Comparison of ENCODE assay signal across 1 cellular context in genomic region chr17:28861393-28862203, GRCh38.
TF ChIP-seq lines count a peak whose summit lies in the region.

No MANE protein-coding gene starts in this region.

TF ChIP-seq in K562, 482 proteins besides CTCF, POLR2A, EP300 and RAD21 (continued from another document and continues in another):
- no peak for TF ChIP-seq MAX (CRISPR knock-in tag; IDR thresholded peaks at IDR 0.05)
- TF ChIP-seq RCOR1 (IDR thresholded peaks at IDR 0.05; ENCODE audit: borderline replicate concordance in 1 of 2, low read depth in 2 of 2, low read length in 2 of 2) = no peak; a peak in 1 of 4 replicates
- TF ChIP-seq HES1 (IDR thresholded peaks at IDR 0.05; ENCODE audit: low read depth) = 0 out of 2 replicates have a peak, but pooled peaks have one; percentile 23
- peak; percentile 38; the same call in 1 of the 2 replicates for TF ChIP-seq L3MBTL2 (IDR thresholded peaks at IDR 0.05)
- no peak for TF ChIP-seq DLX4 (CRISPR knock-in tag; IDR thresholded peaks at IDR 0.05)
- TF ChIP-seq CREM (IDR thresholded peaks at IDR 0.05; ENCODE audit: low read depth) = no peak
- no peak for TF ChIP-seq TEAD4 (IDR thresholded peaks at IDR 0.05; ENCODE audit: low read length)
- no peak for TF ChIP-seq TEAD4 (CRISPR knock-in tag; IDR thresholded peaks at IDR 0.05; ENCODE audit: borderline replicate concordance)
- TF ChIP-seq ZNF253 (CRISPR knock-in tag; conservative IDR thresholded peaks at IDR 0.05) = no peak
- peak; percentile 97 for TF ChIP-seq CTBP1 (IDR thresholded peaks at IDR 0.05; ENCODE audit: borderline replicate concordance)
- no peak for TF ChIP-seq DNMT1 (IDR thresholded peaks at IDR 0.05)
- no peak for TF ChIP-seq TAF9B (IDR thresholded peaks at IDR 0.05; ENCODE audit: partially characterized antibody)
- TF ChIP-seq POLR2AphosphoS5 (IDR thresholded peaks at IDR 0.05; ENCODE audit: control insufficient read depth, insufficient read depth, low read depth, low read length) = peak; percentile 86
- no peak for TF ChIP-seq ZC3H11A (IDR thresholded peaks at IDR 0.05; ENCODE audit: low read depth, low read length)
- no peak for TF ChIP-seq HNRNPL (IDR thresholded peaks at IDR 0.05; ENCODE audit: low read depth, low read length)
- no peak for TF ChIP-seq MCM5 (IDR thresholded peaks at IDR 0.05; ENCODE audit: low read depth)
- no peak for TF ChIP-seq ERF (CRISPR knock-in tag; IDR thresholded peaks at IDR 0.05)
- no peak for TF ChIP-seq E2F3 (CRISPR knock-in tag; IDR thresholded peaks at IDR 0.05)
- TF ChIP-seq MTF1 (CRISPR knock-in tag; IDR thresholded peaks at IDR 0.05; ENCODE audit: borderline replicate concordance) = no peak
- peak; percentile 29; the same call in 1 of the 2 replicates for TF ChIP-seq GABPA (tag; conservative IDR thresholded peaks at IDR 0.05; ENCODE audit: low read depth)
- TF ChIP-seq ZNF232 (CRISPR knock-in tag; IDR thresholded peaks at IDR 0.05) = no peak
- TF ChIP-seq MEIS2 (IDR thresholded peaks at IDR 0.05; ENCODE audit: partially characterized antibody) = no peak
- peak; percentile 22; the same call in 1 of the 2 replicates for TF ChIP-seq FOSL1 (tag; conservative IDR thresholded peaks at IDR 0.05)
- no peak for TF ChIP-seq USF2 (CRISPR knock-in tag; IDR thresholded peaks at IDR 0.05)
- TF ChIP-seq CSDE1 (IDR thresholded peaks at IDR 0.05) = peak in 1 of 2 experiments; percentile 51; a peak in 1 of 4 replicates
- no peak for TF ChIP-seq EHMT2 (IDR thresholded peaks at IDR 0.05)
- no peak for TF ChIP-seq ELK3 (CRISPR knock-in tag; IDR thresholded peaks at IDR 0.05)
- TF ChIP-seq IRF2 (CRISPR knock-in tag; IDR thresholded peaks at IDR 0.05) = no peak
- TF ChIP-seq C11orf30 (IDR thresholded peaks at IDR 0.05; ENCODE audit: low read depth) = no peak
- no peak for TF ChIP-seq BDP1 (IDR thresholded peaks at IDR 0.05; ENCODE audit: insufficient read depth, insufficient read length)
- 0 out of 2 replicates have a peak, but pooled peaks have one; percentile 47 for TF ChIP-seq THAP12 (CRISPR knock-in tag; IDR thresholded peaks at IDR 0.05)
- 0 out of 2 replicates have a peak, but pooled peaks have one; percentile 25 for TF ChIP-seq CEBPB (tag; IDR thresholded peaks at IDR 0.05)
- no peak; the same call in 1 of the 2 replicates for TF ChIP-seq THRAP3 (IDR thresholded peaks at IDR 0.05; ENCODE audit: borderline replicate concordance)
- TF ChIP-seq IFI16 (CRISPR knock-in tag; IDR thresholded peaks at IDR 0.05) = no peak
- TF ChIP-seq ZBTB8A (IDR thresholded peaks at IDR 0.05; ENCODE audit: partially characterized antibody) = no peak
- no peak; the same call in 1 of the 2 replicates for TF ChIP-seq SMAD4 (CRISPR knock-in tag; conservative IDR thresholded peaks at IDR 0.05)
- TF ChIP-seq ZBTB33 (CRISPR knock-in tag; IDR thresholded peaks at IDR 0.05) = no peak
- TF ChIP-seq CBX2 (IDR thresholded peaks at IDR 0.05; ENCODE audit: insufficient read depth, low read length, poor library complexity, severe bottlenecking) = no peak
- no peak for TF ChIP-seq SFPQ (IDR thresholded peaks at IDR 0.05; ENCODE audit: low read depth, low read length)
- peak; percentile 45 for TF ChIP-seq CCNT2 (IDR thresholded peaks at IDR 0.05; ENCODE audit: borderline replicate concordance, extremely low read depth, insufficient read length, low read depth, low read length)
- TF ChIP-seq NFRKB (IDR thresholded peaks at IDR 0.05; ENCODE audit: low read depth) = peak; percentile 47
- TF ChIP-seq TBP (optimal IDR thresholded peaks at IDR 0.05; ENCODE audit: low read depth, low read length) = peak; percentile 94
- no peak; the same call in 1 of the 2 replicates for TF ChIP-seq HMBOX1 (IDR thresholded peaks at IDR 0.05)
- no peak for TF ChIP-seq ZNF655 (CRISPR knock-in tag; IDR thresholded peaks at IDR 0.05)
- 0 out of 2 replicates have a peak, but pooled peaks have one; percentile 54 for TF ChIP-seq FOXP4 (CRISPR knock-in tag; IDR thresholded peaks at IDR 0.05; ENCODE audit: borderline replicate concordance)
- no peak for TF ChIP-seq NUFIP1 (IDR thresholded peaks at IDR 0.05; ENCODE audit: partially characterized antibody)
- no peak for TF ChIP-seq MAFF (IDR thresholded peaks at IDR 0.05; ENCODE audit: low read length)
- TF ChIP-seq DEAF1 (CRISPR knock-in tag; IDR thresholded peaks at IDR 0.05) = no peak
- no peak for TF ChIP-seq ZNF431 (CRISPR knock-in tag; IDR thresholded peaks at IDR 0.05)
- peak; percentile 47 for TF ChIP-seq HMGN3 (IDR thresholded peaks at IDR 0.05; ENCODE audit: borderline replicate concordance, extremely low read depth, insufficient read length, low read depth, low read length)
- TF ChIP-seq SIN3A (IDR thresholded peaks at IDR 0.05; ENCODE audit: borderline replicate concordance in 2 of 2, control insufficient read depth in 1 of 2, low read depth in 2 of 2, low read length in 2 of 2) = peak in 1 of 2 experiments; percentile 57; a peak in 2 of 4 replicates
- TF ChIP-seq CHD1 (IDR thresholded peaks at IDR 0.05; ENCODE audit: low read length) = no peak
